1 cellular context compared by ENCODE assay signal in the genomic region with DNA sequence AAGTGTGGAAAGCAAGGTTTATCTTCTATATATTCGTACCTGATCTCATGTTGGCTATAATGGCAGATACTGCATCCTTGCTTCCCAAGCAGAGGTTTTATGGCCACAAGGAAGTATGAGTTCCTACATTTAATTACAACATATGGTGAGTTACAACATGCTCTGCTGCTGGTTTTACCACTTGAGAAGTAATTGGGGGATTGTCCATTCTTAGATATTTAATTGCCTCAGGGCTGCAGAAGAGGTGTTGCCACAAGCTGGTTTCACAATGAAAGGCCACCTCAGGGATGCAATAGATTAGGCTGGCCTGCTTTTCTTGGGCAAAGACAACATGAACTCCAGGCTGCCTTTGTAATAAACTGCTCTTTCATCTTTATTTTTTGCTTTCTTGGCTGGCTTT.
TF ChIP-seq lines count a peak whose summit lies in the region.

No MANE protein-coding gene starts in this region.

TF ChIP-seq in HCT116, 20 proteins besides CTCF, POLR2A, EP300 and RAD21 (continued from another document):
- TF ChIP-seq, protein P1, sequence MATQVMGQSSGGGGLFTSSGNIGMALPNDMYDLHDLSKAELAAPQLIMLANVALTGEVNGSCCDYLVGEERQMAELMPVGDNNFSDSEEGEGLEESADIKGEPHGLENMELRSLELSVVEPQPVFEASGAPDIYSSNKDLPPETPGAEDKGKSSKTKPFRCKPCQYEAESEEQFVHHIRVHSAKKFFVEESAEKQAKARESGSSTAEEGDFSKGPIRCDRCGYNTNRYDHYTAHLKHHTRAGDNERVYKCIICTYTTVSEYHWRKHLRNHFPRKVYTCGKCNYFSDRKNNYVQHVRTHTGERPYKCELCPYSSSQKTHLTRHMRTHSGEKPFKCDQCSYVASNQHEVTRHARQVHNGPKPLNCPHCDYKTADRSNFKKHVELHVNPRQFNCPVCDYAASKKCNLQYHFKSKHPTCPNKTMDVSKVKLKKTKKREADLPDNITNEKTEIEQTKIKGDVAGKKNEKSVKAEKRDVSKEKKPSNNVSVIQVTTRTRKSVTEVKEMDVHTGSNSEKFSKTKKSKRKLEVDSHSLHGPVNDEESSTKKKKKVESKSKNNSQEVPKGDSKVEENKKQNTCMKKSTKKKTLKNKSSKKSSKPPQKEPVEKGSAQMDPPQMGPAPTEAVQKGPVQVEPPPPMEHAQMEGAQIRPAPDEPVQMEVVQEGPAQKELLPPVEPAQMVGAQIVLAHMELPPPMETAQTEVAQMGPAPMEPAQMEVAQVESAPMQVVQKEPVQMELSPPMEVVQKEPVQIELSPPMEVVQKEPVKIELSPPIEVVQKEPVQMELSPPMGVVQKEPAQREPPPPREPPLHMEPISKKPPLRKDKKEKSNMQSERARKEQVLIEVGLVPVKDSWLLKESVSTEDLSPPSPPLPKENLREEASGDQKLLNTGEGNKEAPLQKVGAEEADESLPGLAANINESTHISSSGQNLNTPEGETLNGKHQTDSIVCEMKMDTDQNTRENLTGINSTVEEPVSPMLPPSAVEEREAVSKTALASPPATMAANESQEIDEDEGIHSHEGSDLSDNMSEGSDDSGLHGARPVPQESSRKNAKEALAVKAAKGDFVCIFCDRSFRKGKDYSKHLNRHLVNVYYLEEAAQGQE (IDR thresholded peaks at IDR 0.05; ENCODE audit: low read depth) = no peak
- no peak for TF ChIP-seq CBX3 (IDR thresholded peaks at IDR 0.05; ENCODE audit: low read depth)
- TF ChIP-seq YY1 (IDR thresholded peaks at IDR 0.05; ENCODE audit: extremely low read depth, insufficient replicate concordance, low read depth, low read length) = no peak
- TF ChIP-seq ZFX (IDR thresholded peaks at IDR 0.05) = no peak
- no peak for TF ChIP-seq POLR2AphosphoS5 (IDR thresholded peaks at IDR 0.05; ENCODE audit: low read depth, low read length)
- no peak for TF ChIP-seq FOSL1 (IDR thresholded peaks at IDR 0.05; ENCODE audit: low read depth)
- TF ChIP-seq EGR1 (IDR thresholded peaks at IDR 0.05; ENCODE audit: low read depth) = no peak
- no peak for TF ChIP-seq SRF (IDR thresholded peaks at IDR 0.05; ENCODE audit: low read depth)
- TF ChIP-seq TCF7L2 (IDR thresholded peaks at IDR 0.05; ENCODE audit: borderline replicate concordance, extremely low read depth, insufficient read depth, insufficient read length) = no peak
- no peak for TF ChIP-seq CEBPB (IDR thresholded peaks at IDR 0.05; ENCODE audit: low read depth)
- TF ChIP-seq SIN3A (IDR thresholded peaks at IDR 0.05; ENCODE audit: low read depth) = no peak
- TF ChIP-seq, protein P2, sequence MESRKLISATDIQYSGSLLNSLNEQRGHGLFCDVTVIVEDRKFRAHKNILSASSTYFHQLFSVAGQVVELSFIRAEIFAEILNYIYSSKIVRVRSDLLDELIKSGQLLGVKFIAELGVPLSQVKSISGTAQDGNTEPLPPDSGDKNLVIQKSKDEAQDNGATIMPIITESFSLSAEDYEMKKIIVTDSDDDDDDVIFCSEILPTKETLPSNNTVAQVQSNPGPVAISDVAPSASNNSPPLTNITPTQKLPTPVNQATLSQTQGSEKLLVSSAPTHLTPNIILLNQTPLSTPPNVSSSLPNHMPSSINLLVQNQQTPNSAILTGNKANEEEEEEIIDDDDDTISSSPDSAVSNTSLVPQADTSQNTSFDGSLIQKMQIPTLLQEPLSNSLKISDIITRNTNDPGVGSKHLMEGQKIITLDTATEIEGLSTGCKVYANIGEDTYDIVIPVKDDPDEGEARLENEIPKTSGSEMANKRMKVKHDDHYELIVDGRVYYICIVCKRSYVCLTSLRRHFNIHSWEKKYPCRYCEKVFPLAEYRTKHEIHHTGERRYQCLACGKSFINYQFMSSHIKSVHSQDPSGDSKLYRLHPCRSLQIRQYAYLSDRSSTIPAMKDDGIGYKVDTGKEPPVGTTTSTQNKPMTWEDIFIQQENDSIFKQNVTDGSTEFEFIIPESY (IDR thresholded peaks at IDR 0.05; ENCODE audit: extremely low read depth, insufficient replicate concordance, low read length) = no peak
- TF ChIP-seq ZNF274 (IDR thresholded peaks at IDR 0.05; ENCODE audit: low read depth, low read length) = no peak
- no peak for TF ChIP-seq ELF1 (IDR thresholded peaks at IDR 0.05; ENCODE audit: borderline replicate concordance, low read depth)
TF ChIP-seq in HCT116: peak in this region for 0.
